ENCODE assay signal across 13 cellular contexts in the genomic region with DNA sequence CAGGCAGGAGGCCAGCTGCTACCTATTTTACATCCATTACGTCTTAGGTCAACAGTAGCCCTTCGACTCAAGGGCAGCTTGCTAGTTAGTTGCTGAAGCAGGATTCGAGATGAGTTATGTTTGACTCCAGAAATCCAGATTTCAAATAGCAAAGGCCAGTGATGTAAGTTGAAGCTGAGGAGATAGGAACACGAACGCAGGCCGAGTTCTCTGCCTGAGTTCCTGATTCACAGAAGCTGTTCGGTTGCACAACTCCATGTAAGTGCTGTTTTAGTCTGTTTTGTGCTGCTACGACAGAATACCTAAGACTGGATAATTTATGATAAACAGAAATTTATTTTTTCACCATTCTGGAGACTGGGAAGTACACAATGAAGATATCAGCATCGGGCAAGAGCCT.
"Had no signal": no experiment of that assay in that cellular context is flagged by ENCODE, and none has a peak within 500 bp of the region (broad histone marks: within the 10 kb centered on the region; RNA-seq: fewer than 3 reads in every experiment).

No MANE protein-coding gene starts in this region.

- H3K4me1 ChIP-seq: parathyroid adenoma had no signal

- DNase-seq: activated CD4-positive, alpha-beta T cell treated with anti-CD3 and anti-CD28 coated beads, Interleukin-2, amount 50 U/mL, for 4 hours; activated CD4-positive, CD25-positive, alpha-beta regulatory T cell treated with anti-CD3 and anti-CD28 coated beads, Interleukin-2, amount 50 U/mL, for 72 hours; amniotic stem cell; effector memory CD4-positive, alpha-beta T cell; foreskin fibroblast; stimulated activated CD4-positive, alpha-beta T cell treated with anti-CD3 and anti-CD28 coated beads, Interleukin-4, amount 100 ng/mL, for 24 hours; stimulated activated naive B cell treated with anti-CD40 and anti-IgM and Interleukin-4, amounts not matched to agents 10 μg/mL and 1 μg/mL and 100 μg/mL, for 72 hours; T-helper 1 cell had no signal

- H3K9me3 ChIP-seq: thoracic aorta had no signal

- H3K36me3 ChIP-seq: thoracic aorta had no signal

- H3K27ac ChIP-seq: parathyroid adenoma, thoracic aorta had no signal

- ATAC-seq: natural killer cell treated with Interleukin-12 subunit alpha and Interleukin-12 subunit beta and Interleukin-15 and Interleukin-18, amount 100 ng/mL, for 72 hours; sciatic nerve; stimulated activated naive B cell treated with anti-CD40 and anti-IgM and Interleukin-4, amounts not matched to agents 10 μg/mL and 1 μg/mL and 100 μg/mL, for 72 hours had no signal

- H3K4me3 ChIP-seq: smooth muscle cell, thoracic aorta had no signal
